Comparison of ENCODE assay signal across 1 cellular context in the genomic region with DNA sequence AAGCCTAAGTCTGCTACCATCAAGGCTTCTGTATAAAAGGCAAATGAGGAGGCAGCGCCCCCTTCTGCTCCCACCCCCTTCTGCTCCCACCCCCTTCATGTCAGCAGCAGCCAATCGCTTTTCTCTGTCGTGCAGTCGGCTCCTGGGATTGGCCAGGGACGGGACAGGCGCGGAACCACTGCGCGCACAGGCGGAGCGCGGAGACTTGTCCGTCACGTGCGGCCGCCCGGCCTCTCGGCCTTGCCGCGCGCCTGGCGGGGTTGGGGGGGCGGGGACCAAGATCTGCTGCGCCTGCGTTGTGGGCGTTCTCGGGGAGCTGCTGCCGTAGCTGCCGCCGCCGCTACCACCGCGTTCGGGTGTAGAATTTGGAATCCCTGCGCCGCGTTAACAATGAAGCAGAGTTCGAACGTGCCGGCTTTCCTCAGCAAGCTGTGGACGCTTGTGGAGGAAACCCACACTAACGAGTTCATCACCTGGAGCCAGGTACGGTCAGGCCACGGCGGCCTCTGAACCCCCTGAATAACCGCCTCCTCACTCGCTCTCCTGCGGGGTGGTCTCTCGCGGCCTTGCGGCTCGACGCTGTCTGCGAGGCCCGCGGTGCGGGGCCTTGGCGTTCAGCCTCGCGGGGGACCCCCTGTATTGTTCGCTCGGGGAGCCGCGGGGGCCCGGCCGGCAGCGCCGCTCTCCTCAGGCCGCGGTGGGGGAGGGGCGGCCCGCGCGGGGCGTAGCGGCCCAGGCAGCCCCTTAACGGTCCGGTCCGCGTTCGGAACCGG.
TF ChIP-seq lines count a peak whose summit lies in the region.

A gene with protein sequence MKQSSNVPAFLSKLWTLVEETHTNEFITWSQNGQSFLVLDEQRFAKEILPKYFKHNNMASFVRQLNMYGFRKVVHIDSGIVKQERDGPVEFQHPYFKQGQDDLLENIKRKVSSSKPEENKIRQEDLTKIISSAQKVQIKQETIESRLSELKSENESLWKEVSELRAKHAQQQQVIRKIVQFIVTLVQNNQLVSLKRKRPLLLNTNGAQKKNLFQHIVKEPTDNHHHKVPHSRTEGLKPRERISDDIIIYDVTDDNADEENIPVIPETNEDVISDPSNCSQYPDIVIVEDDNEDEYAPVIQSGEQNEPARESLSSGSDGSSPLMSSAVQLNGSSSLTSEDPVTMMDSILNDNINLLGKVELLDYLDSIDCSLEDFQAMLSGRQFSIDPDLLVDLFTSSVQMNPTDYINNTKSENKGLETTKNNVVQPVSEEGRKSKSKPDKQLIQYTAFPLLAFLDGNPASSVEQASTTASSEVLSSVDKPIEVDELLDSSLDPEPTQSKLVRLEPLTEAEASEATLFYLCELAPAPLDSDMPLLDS (plus strand): TSS at position 305 of the 773 bp plus-strand sequence. CDS start 86 bp downstream, at position 391.

TF ChIP-seq in HepG2, 621 proteins besides CTCF, POLR2A, EP300 and RAD21 (continued from another document and continues in another):
- TF ChIP-seq, protein P1, sequence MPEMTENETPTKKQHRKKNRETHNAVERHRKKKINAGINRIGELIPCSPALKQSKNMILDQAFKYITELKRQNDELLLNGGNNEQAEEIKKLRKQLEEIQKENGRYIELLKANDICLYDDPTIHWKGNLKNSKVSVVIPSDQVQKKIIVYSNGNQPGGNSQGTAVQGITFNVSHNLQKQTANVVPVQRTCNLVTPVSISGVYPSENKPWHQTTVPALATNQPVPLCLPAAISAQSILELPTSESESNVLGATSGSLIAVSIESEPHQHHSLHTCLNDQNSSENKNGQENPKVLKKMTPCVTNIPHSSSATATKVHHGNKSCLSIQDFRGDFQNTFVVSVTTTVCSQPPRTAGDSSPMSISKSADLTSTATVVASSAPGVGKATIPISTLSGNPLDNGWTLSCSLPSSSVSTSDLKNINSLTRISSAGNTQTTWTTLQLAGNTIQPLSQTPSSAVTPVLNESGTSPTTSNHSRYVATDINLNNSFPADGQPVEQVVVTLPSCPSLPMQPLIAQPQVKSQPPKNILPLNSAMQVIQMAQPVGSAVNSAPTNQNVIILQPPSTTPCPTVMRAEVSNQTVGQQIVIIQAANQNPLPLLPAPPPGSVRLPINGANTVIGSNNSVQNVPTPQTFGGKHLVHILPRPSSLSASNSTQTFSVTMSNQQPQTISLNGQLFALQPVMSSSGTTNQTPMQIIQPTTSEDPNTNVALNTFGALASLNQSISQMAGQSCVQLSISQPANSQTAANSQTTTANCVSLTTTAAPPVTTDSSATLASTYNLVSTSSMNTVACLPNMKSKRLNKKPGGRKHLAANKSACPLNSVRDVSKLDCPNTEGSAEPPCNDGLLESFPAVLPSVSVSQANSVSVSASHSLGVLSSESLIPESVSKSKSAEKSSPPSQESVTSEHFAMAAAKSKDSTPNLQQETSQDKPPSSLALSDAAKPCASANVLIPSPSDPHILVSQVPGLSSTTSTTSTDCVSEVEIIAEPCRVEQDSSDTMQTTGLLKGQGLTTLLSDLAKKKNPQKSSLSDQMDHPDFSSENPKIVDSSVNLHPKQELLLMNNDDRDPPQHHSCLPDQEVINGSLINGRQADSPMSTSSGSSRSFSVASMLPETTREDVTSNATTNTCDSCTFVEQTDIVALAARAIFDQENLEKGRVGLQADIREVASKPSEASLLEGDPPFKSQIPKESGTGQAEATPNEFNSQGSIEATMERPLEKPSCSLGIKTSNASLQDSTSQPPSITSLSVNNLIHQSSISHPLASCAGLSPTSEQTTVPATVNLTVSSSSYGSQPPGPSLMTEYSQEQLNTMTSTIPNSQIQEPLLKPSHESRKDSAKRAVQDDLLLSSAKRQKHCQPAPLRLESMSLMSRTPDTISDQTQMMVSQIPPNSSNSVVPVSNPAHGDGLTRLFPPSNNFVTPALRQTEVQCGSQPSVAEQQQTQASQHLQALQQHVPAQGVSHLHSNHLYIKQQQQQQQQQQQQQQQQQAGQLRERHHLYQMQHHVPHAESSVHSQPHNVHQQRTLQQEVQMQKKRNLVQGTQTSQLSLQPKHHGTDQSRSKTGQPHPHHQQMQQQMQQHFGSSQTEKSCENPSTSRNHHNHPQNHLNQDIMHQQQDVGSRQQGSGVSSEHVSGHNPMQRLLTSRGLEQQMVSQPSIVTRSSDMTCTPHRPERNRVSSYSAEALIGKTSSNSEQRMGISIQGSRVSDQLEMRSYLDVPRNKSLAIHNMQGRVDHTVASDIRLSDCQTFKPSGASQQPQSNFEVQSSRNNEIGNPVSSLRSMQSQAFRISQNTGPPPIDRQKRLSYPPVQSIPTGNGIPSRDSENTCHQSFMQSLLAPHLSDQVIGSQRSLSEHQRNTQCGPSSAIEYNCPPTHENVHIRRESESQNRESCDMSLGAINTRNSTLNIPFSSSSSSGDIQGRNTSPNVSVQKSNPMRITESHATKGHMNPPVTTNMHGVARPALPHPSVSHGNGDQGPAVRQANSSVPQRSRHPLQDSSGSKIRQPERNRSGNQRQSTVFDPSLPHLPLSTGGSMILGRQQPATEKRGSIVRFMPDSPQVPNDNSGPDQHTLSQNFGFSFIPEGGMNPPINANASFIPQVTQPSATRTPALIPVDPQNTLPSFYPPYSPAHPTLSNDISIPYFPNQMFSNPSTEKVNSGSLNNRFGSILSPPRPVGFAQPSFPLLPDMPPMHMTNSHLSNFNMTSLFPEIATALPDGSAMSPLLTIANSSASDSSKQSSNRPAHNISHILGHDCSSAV (CRISPR knock-in tag; IDR thresholded peaks at IDR 0.05; ENCODE audit: borderline replicate concordance), result no peak
- no peak for TF ChIP-seq CEBPG (CRISPR knock-in tag; IDR thresholded peaks at IDR 0.05)
- peak; percentile 91 for TF ChIP-seq ZFP90 (CRISPR knock-in tag; IDR thresholded peaks at IDR 0.05; ENCODE audit: borderline replicate concordance)
- TF ChIP-seq, protein P2, sequence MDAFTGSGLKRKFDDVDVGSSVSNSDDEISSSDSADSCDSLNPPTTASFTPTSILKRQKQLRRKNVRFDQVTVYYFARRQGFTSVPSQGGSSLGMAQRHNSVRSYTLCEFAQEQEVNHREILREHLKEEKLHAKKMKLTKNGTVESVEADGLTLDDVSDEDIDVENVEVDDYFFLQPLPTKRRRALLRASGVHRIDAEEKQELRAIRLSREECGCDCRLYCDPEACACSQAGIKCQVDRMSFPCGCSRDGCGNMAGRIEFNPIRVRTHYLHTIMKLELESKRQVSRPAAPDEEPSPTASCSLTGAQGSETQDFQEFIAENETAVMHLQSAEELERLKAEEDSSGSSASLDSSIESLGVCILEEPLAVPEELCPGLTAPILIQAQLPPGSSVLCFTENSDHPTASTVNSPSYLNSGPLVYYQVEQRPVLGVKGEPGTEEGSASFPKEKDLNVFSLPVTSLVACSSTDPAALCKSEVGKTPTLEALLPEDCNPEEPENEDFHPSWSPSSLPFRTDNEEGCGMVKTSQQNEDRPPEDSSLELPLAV (CRISPR knock-in tag; conservative IDR thresholded peaks at IDR 0.05; ENCODE audit: low read depth), result no peak
- TF ChIP-seq ZNF354B (CRISPR knock-in tag; IDR thresholded peaks at IDR 0.05), result no peak
- no peak for TF ChIP-seq HDAC6 (IDR thresholded peaks at IDR 0.05; ENCODE audit: low read depth, low read length)
- TF ChIP-seq, protein P3, sequence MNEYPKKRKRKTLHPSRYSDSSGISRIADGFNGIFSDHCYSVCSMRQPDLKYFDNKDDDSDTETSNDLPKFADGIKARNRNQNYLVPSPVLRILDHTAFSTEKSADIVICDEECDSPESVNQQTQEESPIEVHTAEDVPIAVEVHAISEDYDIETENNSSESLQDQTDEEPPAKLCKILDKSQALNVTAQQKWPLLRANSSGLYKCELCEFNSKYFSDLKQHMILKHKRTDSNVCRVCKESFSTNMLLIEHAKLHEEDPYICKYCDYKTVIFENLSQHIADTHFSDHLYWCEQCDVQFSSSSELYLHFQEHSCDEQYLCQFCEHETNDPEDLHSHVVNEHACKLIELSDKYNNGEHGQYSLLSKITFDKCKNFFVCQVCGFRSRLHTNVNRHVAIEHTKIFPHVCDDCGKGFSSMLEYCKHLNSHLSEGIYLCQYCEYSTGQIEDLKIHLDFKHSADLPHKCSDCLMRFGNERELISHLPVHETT (CRISPR knock-in tag; conservative IDR thresholded peaks at IDR 0.05), result no peak
- TF ChIP-seq, protein P4, sequence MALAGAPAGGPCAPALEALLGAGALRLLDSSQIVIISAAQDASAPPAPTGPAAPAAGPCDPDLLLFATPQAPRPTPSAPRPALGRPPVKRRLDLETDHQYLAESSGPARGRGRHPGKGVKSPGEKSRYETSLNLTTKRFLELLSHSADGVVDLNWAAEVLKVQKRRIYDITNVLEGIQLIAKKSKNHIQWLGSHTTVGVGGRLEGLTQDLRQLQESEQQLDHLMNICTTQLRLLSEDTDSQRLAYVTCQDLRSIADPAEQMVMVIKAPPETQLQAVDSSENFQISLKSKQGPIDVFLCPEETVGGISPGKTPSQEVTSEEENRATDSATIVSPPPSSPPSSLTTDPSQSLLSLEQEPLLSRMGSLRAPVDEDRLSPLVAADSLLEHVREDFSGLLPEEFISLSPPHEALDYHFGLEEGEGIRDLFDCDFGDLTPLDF (CRISPR knock-in tag; IDR thresholded peaks at IDR 0.05), result 0 out of 2 replicates have a peak, but pooled peaks have one; percentile 44
- no peak for TF ChIP-seq XRCC5 (optimal IDR thresholded peaks at IDR 0.05; ENCODE audit: low read length)
- no peak for TF ChIP-seq FOXK1 (CRISPR knock-in tag; IDR thresholded peaks at IDR 0.05; ENCODE audit: borderline replicate concordance, low read depth)
- no peak for TF ChIP-seq ATAD3A (CRISPR knock-in tag; IDR thresholded peaks at IDR 0.05)
- no peak for TF ChIP-seq ZNF552 (CRISPR knock-in tag; IDR thresholded peaks at IDR 0.05; ENCODE audit: borderline replicate concordance)
- TF ChIP-seq, protein P5, sequence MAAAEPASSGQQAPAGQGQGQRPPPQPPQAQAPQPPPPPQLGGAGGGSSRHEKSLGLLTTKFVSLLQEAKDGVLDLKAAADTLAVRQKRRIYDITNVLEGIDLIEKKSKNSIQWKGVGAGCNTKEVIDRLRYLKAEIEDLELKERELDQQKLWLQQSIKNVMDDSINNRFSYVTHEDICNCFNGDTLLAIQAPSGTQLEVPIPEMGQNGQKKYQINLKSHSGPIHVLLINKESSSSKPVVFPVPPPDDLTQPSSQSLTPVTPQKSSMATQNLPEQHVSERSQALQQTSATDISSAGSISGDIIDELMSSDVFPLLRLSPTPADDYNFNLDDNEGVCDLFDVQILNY (CRISPR knock-in tag; conservative IDR thresholded peaks at IDR 0.05), result peak; percentile 84
- TF ChIP-seq, protein P6, sequence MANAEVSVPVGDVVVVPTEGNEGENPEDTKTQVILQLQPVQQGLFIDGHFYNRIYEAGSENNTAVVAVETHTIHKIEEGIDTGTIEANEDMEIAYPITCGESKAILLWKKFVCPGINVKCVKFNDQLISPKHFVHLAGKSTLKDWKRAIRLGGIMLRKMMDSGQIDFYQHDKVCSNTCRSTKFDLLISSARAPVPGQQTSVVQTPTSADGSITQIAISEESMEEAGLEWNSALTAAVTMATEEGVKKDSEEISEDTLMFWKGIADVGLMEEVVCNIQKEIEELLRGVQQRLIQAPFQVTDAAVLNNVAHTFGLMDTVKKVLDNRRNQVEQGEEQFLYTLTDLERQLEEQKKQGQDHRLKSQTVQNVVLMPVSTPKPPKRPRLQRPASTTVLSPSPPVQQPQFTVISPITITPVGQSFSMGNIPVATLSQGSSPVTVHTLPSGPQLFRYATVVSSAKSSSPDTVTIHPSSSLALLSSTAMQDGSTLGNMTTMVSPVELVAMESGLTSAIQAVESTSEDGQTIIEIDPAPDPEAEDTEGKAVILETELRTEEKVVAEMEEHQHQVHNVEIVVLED (CRISPR knock-in tag; IDR thresholded peaks at IDR 0.05; ENCODE audit: borderline replicate concordance), result peak; percentile 76
- no peak for TF ChIP-seq JUNB (CRISPR knock-in tag; IDR thresholded peaks at IDR 0.05; ENCODE audit: borderline replicate concordance)
- TF ChIP-seq, protein P7, sequence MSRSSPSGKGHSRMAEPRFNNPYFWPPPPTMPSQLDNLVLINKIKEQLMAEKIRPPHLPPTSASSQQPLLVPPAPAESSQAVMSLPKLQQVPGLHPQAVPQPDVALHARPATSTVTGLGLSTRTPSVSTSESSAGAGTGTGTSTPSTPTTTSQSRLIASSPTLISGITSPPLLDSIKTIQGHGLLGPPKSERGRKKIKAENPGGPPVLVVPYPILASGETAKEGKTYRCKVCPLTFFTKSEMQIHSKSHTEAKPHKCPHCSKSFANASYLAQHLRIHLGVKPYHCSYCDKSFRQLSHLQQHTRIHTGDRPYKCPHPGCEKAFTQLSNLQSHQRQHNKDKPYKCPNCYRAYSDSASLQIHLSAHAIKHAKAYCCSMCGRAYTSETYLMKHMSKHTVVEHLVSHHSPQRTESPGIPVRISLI (CRISPR knock-in tag; IDR thresholded peaks at IDR 0.05; ENCODE audit: borderline replicate concordance), result no peak
- TF ChIP-seq ZNF788 (CRISPR knock-in tag; IDR thresholded peaks at IDR 0.05; ENCODE audit: borderline replicate concordance), result no peak; the same call in 1 of the 2 replicates
- no peak for TF ChIP-seq SNRNP70 (IDR thresholded peaks at IDR 0.05; ENCODE audit: low read depth, low read length)
- no peak for TF ChIP-seq MATR3 (CRISPR knock-in tag; IDR thresholded peaks at IDR 0.05)
- no peak for TF ChIP-seq ZC3H4 (CRISPR knock-in tag; IDR thresholded peaks at IDR 0.05; ENCODE audit: borderline replicate concordance)
- no peak for TF ChIP-seq SKI (IDR thresholded peaks at IDR 0.05; ENCODE audit: partially characterized antibody)
- no peak for TF ChIP-seq ZNF17 (CRISPR knock-in tag; IDR thresholded peaks at IDR 0.05)
- TF ChIP-seq ZSCAN21 (CRISPR knock-in tag; IDR thresholded peaks at IDR 0.05; ENCODE audit: borderline replicate concordance), result no peak; the same call in 1 of the 2 replicates
- no peak for TF ChIP-seq ZNF431 (CRISPR knock-in tag; IDR thresholded peaks at IDR 0.05; ENCODE audit: borderline replicate concordance, low read depth)
- TF ChIP-seq ZNF616 (CRISPR knock-in tag; IDR thresholded peaks at IDR 0.05; ENCODE audit: low read depth), result 0 out of 2 replicates have a peak, but pooled peaks have one; percentile 46
- TF ChIP-seq NRL (CRISPR knock-in tag; IDR thresholded peaks at IDR 0.05; ENCODE audit: borderline replicate concordance), result peak; percentile 94
- TF ChIP-seq NFKB2 (CRISPR knock-in tag; IDR thresholded peaks at IDR 0.05; ENCODE audit: borderline replicate concordance), result peak; percentile 97; the same call in 1 of the 2 replicates
- TF ChIP-seq ZFY (CRISPR knock-in tag; IDR thresholded peaks at IDR 0.05), result peak; percentile 98
- TF ChIP-seq ZNF468 (CRISPR knock-in tag; IDR thresholded peaks at IDR 0.05), result no peak
- peak; percentile 69; the same call in 1 of the 2 replicates for TF ChIP-seq FLYWCH1 (CRISPR knock-in tag; IDR thresholded peaks at IDR 0.05)
- TF ChIP-seq SRSF9 (IDR thresholded peaks at IDR 0.05; ENCODE audit: borderline replicate concordance, insufficient read depth, low read depth, low read length, poor library complexity, severe bottlenecking), result no peak
- TF ChIP-seq, protein P8, sequence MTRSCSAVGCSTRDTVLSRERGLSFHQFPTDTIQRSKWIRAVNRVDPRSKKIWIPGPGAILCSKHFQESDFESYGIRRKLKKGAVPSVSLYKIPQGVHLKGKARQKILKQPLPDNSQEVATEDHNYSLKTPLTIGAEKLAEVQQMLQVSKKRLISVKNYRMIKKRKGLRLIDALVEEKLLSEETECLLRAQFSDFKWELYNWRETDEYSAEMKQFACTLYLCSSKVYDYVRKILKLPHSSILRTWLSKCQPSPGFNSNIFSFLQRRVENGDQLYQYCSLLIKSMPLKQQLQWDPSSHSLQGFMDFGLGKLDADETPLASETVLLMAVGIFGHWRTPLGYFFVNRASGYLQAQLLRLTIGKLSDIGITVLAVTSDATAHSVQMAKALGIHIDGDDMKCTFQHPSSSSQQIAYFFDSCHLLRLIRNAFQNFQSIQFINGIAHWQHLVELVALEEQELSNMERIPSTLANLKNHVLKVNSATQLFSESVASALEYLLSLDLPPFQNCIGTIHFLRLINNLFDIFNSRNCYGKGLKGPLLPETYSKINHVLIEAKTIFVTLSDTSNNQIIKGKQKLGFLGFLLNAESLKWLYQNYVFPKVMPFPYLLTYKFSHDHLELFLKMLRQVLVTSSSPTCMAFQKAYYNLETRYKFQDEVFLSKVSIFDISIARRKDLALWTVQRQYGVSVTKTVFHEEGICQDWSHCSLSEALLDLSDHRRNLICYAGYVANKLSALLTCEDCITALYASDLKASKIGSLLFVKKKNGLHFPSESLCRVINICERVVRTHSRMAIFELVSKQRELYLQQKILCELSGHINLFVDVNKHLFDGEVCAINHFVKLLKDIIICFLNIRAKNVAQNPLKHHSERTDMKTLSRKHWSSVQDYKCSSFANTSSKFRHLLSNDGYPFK (CRISPR knock-in tag; IDR thresholded peaks at IDR 0.05; ENCODE audit: borderline replicate concordance), result peak; percentile 71
